In the genomic region with DNA sequence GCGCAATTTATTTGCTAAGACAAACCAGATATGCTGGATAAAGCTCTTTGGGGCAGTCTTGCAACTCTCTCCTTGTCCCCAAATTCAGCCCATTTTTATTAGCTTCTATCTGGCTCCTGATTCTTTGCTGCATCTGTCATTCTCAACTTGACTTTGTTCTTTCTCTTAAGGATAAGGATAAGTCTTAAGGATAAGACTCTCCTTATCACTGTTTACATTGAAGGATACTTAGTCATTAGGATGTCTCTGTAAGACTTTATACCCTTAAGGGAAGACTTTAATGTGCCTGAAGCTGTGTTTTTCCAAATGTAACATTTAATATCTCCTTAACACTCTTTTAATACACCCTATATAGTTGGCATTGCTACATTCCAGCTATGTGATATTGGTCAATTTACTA, we compare ENCODE assay signal across 1 cellular context.
TF ChIP-seq lines count a peak whose summit lies in the region.

No MANE protein-coding gene starts in this region.

TF ChIP-seq in IMR-90, 13 proteins besides CTCF, POLR2A, EP300 and RAD21:
- TF ChIP-seq MAZ (IDR thresholded peaks at IDR 0.05; ENCODE audit: borderline replicate concordance, low read depth, low read length): no peak
- TF ChIP-seq RFX5 (IDR thresholded peaks at IDR 0.05; ENCODE audit: low read depth, low read length): no peak
- TF ChIP-seq MXI1 (IDR thresholded peaks at IDR 0.05; ENCODE audit: borderline replicate concordance, low read depth, low read length): no peak
- TF ChIP-seq, protein P1, sequence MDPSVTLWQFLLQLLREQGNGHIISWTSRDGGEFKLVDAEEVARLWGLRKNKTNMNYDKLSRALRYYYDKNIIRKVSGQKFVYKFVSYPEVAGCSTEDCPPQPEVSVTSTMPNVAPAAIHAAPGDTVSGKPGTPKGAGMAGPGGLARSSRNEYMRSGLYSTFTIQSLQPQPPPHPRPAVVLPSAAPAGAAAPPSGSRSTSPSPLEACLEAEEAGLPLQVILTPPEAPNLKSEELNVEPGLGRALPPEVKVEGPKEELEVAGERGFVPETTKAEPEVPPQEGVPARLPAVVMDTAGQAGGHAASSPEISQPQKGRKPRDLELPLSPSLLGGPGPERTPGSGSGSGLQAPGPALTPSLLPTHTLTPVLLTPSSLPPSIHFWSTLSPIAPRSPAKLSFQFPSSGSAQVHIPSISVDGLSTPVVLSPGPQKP (IDR thresholded peaks at IDR 0.05; ENCODE audit: borderline replicate concordance, low read depth, low read length): no peak
- TF ChIP-seq CHD1 (IDR thresholded peaks at IDR 0.05; ENCODE audit: low read depth, low read length): no peak
- TF ChIP-seq SMC3 (IDR thresholded peaks at IDR 0.05; ENCODE audit: low read depth, low read length): no peak
- TF ChIP-seq, protein P2, sequence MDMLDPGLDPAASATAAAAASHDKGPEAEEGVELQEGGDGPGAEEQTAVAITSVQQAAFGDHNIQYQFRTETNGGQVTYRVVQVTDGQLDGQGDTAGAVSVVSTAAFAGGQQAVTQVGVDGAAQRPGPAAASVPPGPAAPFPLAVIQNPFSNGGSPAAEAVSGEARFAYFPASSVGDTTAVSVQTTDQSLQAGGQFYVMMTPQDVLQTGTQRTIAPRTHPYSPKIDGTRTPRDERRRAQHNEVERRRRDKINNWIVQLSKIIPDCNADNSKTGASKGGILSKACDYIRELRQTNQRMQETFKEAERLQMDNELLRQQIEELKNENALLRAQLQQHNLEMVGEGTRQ (IDR thresholded peaks at IDR 0.05; ENCODE audit: low read depth, low read length): no peak
- TF ChIP-seq MAFK (IDR thresholded peaks at IDR 0.05; ENCODE audit: low read depth, low read length): no peak
- TF ChIP-seq RCOR1 (IDR thresholded peaks at IDR 0.05; ENCODE audit: insufficient replicate concordance, low read length): no peak
